35 cellular contexts compared by ENCODE assay signal in genomic region chr5:33509036-33509435, GRCh38.
"Had no signal": no experiment of that assay in that cellular context is flagged by ENCODE, and none has a peak within 500 bp of the region (broad histone marks: within the 10 kb centered on the region; RNA-seq: fewer than 3 reads in every experiment).

No MANE protein-coding gene starts in this region.

- H3K9me3 Mint-ChIP-seq: activated T-cell treated with anti-CD3 and anti-CD28 coated beads, Interleukin-2, amount 50 U/mL, for 72 hours; nephron progenitor cell; stimulated activated naive CD8-positive, alpha-beta T cell treated with anti-CD3 and anti-CD28 coated beads, Interleukin-15, amount 100 ng/mL, for 72 hours; T-helper 1 cell treated with Interleukin-12 subunit alpha and Interleukin-12 subunit beta and Interleukin-4 antibody, amounts not matched to agents 30 μg/mL and 1 μg/mL, for 36 hours; type B pancreatic cell had no signal

- H3K9me3 ChIP-seq: adrenal gland, esophagus squamous epithelium, gastrocnemius medialis, neutrophil, psoas muscle, sigmoid colon, uterus had no signal

- H3K27me3 Mint-ChIP-seq: activated B cell treated with CpG ODN at 0.5 μM for 24 hours; activated naive CD8-positive, alpha-beta T cell; stimulated activated memory B cell treated with anti-CD40 and anti-IgM and Interleukin-4, amounts not matched to agents 10 μg/mL and 1 μg/mL and 100 μg/mL, for 72 hours; type B pancreatic cell had no signal

- H3K4me1 ChIP-seq: adrenal gland, esophagus squamous epithelium, gastrocnemius medialis, parathyroid adenoma, psoas muscle, sigmoid colon, uterus had no signal

- H3K4me3 Mint-ChIP-seq: activated B cell treated with CpG ODN at 0.5 μM for 24 hours; activated naive CD8-positive, alpha-beta T cell; activated T-cell treated with anti-CD3 and anti-CD28 coated beads, Interleukin-2, amount 50 U/mL, for 72 hours; mesothelial cell of epicardium; naive B cell; nephron progenitor cell; stimulated activated memory B cell treated with anti-CD40 and anti-IgM and Interleukin-4, amounts not matched to agents 10 μg/mL and 1 μg/mL and 100 μg/mL, for 72 hours; stimulated activated naive CD8-positive, alpha-beta T cell treated with anti-CD3 and anti-CD28 coated beads, Interleukin-15, amount 100 ng/mL, for 72 hours; T-helper 1 cell treated with Interleukin-12 subunit alpha and Interleukin-12 subunit beta and Interleukin-4 antibody, amounts not matched to agents 30 μg/mL and 1 μg/mL, for 36 hours; type B pancreatic cell had no signal

- H3K36me3 Mint-ChIP-seq: activated naive CD8-positive, alpha-beta T cell; mesothelial cell of epicardium; naive B cell; stimulated activated memory B cell treated with anti-CD40 and anti-IgM and Interleukin-4, amounts not matched to agents 10 μg/mL and 1 μg/mL and 100 μg/mL, for 72 hours; type B pancreatic cell had no signal

- H3K4me1 Mint-ChIP-seq: activated B cell treated with CpG ODN at 0.5 μM for 24 hours; mesothelial cell of epicardium; naive B cell; nephron progenitor cell; stimulated activated memory B cell treated with anti-CD40 and anti-IgM and Interleukin-4, amounts not matched to agents 10 μg/mL and 1 μg/mL and 100 μg/mL, for 72 hours; stimulated activated naive CD8-positive, alpha-beta T cell treated with anti-CD3 and anti-CD28 coated beads, Interleukin-15, amount 100 ng/mL, for 72 hours had no signal

- H3K4me2 ChIP-seq: hepatocyte, smooth muscle cell had no signal

- H3K36me3 ChIP-seq: adrenal gland, esophagus squamous epithelium, gastrocnemius medialis, neutrophil, sigmoid colon, uterus had no signal

- ATAC-seq: activated T-cell treated with anti-CD3 and anti-CD28 coated beads, Interleukin-2, amount 50 U/mL, for 72 hours; gastrocnemius medialis; left cardiac atrium; left ventricle myocardium superior; psoas muscle; stimulated activated memory B cell treated with anti-CD40 and anti-IgM and Interleukin-4, amounts not matched to agents 10 μg/mL and 1 μg/mL and 100 μg/mL, for 72 hours; stimulated activated naive CD8-positive, alpha-beta T cell treated with anti-CD3 and anti-CD28 coated beads, Interleukin-15, amount 100 ng/mL, for 72 hours had no signal

- H3K27ac ChIP-seq: adrenal gland, epithelial cell of prostate, esophagus squamous epithelium, gastrocnemius medialis, hepatocyte, neutrophil, parathyroid adenoma, psoas muscle, sigmoid colon, uterus had no signal

- H3K27me3 ChIP-seq: adrenal gland, esophagus squamous epithelium, gastrocnemius medialis, hepatocyte, neutrophil, sigmoid colon, uterus had no signal

- H3K9ac ChIP-seq: parathyroid adenoma had no signal

- H2AFZ ChIP-seq: hepatocyte, parathyroid adenoma had no signal

- H3K4me3 ChIP-seq: adrenal gland, esophagus squamous epithelium, gastrocnemius medialis, hepatocyte, psoas muscle, sigmoid colon, smooth muscle cell, uterus had no signal

- H3K27ac Mint-ChIP-seq: activated B cell treated with CpG ODN at 0.5 μM for 24 hours; activated naive CD8-positive, alpha-beta T cell; activated T-cell treated with anti-CD3 and anti-CD28 coated beads, Interleukin-2, amount 50 U/mL, for 72 hours; mesothelial cell of epicardium; naive B cell; nephron progenitor cell; stimulated activated memory B cell treated with anti-CD40 and anti-IgM and Interleukin-4, amounts not matched to agents 10 μg/mL and 1 μg/mL and 100 μg/mL, for 72 hours; stimulated activated naive CD8-positive, alpha-beta T cell treated with anti-CD3 and anti-CD28 coated beads, Interleukin-15, amount 100 ng/mL, for 72 hours; T-helper 1 cell treated with Interleukin-12 subunit alpha and Interleukin-12 subunit beta and Interleukin-4 antibody, amounts not matched to agents 30 μg/mL and 1 μg/mL, for 36 hours; type B pancreatic cell had no signal

- DNase-seq: activated B cell treated with CpG ODN at 0.5 μM for 24 hours; activated CD4-positive, alpha-beta T cell treated with anti-CD3 and anti-CD28 coated beads, Interleukin-2, amount 50 U/mL, for 4 hours; activated naive CD4-positive, alpha-beta T cell; activated T-cell treated with anti-CD3 and anti-CD28 coated beads for 4 hours; activated T-cell treated with anti-CD3 and anti-CD28 coated beads, Interleukin-2, amount 50 U/mL, for 72 hours; adrenal gland; aorta; caudate nucleus; dermis blood vessel endothelial cell; effector CD8-positive, alpha-beta T cell; esophagus squamous epithelium; gastrocnemius medialis; glutamatergic neuron; left cardiac atrium; left ventricle myocardium superior; naive B cell; nephron progenitor cell; psoas muscle; sigmoid colon; stimulated activated CD4-positive, alpha-beta T cell treated with anti-CD3 and anti-CD28 coated beads, Interleukin-1b, Interleukin-23, amount 100 ng/mL, for 48 hours; stimulated activated CD4-positive, alpha-beta T cell treated with anti-CD3 and anti-CD28 coated beads, Interleukin-4, amount 100 ng/mL, for 4 hours; stimulated activated CD8-positive, alpha-beta memory T cell treated with anti-CD3 and anti-CD28 coated beads, Interleukin-4, amount 100 ng/mL, for 48 hours; stimulated activated naive CD8-positive, alpha-beta T cell treated with anti-CD3 and anti-CD28 coated beads, Interleukin-15, amount 100 ng/mL, for 72 hours; substantia nigra; uterus had no signal
